ENCODE assay signal across 9 cellular contexts in the genomic region with DNA sequence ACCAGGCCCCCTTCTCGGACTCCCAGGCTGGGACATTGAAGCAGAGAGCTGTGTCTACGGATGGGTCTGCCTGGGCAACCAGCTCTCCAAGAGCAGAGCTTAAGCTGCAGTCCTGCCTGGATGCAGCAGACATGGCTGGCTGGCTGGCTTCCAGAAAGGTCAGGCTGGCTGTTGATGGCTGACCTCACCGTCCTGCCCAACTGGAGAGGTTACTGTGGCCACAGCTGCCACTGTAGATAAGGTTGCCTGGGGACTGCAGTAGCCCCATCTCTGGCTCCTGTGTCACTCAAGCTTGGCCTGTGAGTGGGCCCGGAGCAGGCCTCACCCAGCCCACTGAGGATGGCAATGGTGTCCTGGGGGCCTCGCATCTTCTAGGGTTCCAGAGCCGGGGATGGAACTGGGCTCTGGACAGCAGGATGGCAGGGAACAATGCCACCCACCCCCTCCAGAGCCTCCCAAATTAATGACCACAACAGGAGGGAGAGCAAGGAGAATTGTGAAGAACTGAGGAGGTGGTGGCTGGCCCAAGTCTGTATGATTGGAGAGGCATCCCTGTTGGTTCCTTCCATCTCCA. TPM values are rescaled to one million over a fixed set of nuclear protein-coding genes. Genes with fewer than 3 reads are reported as not detected.
A peak's percentile ranks its signal among the peaks of the same experiment; 100 is the strongest.
DNase-seq lines count a peak whose midpoint lies in the region; ATAC-seq, FAIRE-seq and TF ChIP-seq lines count a peak whose summit lies in the region.
"Had no signal": no experiment of that assay in that cellular context is flagged by ENCODE, and none has a peak within 500 bp of the region (broad histone marks: within the 10 kb centered on the region; RNA-seq: fewer than 3 reads in every experiment).

No MANE protein-coding gene starts in this region.

- peaks cover 30% of the 10 kb centered on the region for H3K4me1 Mint-ChIP-seq in activated CD8-positive, alpha-beta memory T cell treated with anti-CD3 and anti-CD28 coated beads, Interleukin-2, amount 10 ng/mL, durations not matched to agents 7 days and 5 days

- no peaks in the 10 kb centered on the region for H3K27me3 Mint-ChIP-seq in activated CD8-positive, alpha-beta memory T cell treated with anti-CD3 and anti-CD28 coated beads, Interleukin-2, amount 10 ng/mL, durations not matched to agents 7 days and 5 days

- no peak overlapping the region for H3K27ac Mint-ChIP-seq in activated CD8-positive, alpha-beta memory T cell treated with anti-CD3 and anti-CD28 coated beads, Interleukin-2, amount 10 ng/mL, durations not matched to agents 7 days and 5 days

- FAIRE-seq in frontal cortex (lab: Jason Lieb, UNC): no peak

- peaks cover 21% of the 10 kb centered on the region for H3K4me1 ChIP-seq in left ventricle myocardium inferior

- intact Hi-C loops in left ventricle myocardium inferior (cut with micrococcal nuclease): no loop called here

- CTCF ChIA-PET in activated CD8-positive, alpha-beta memory T cell treated with anti-CD3 and anti-CD28 coated beads, Interleukin-2, amount 10 ng/mL, durations not matched to agents 7 days and 5 days (lab: Charles Lee): interaction anchor here (0.8 to 0.9 kb wide), 2 partner anchors 9 to 23 kb away, joined by 3 read pairs; no protein-coding TSS in a partner anchor

- no peaks in the 10 kb centered on the region for H3K9me3 Mint-ChIP-seq in activated CD8-positive, alpha-beta memory T cell treated with anti-CD3 and anti-CD28 coated beads, Interleukin-2, amount 10 ng/mL, durations not matched to agents 7 days and 5 days (ENCODE audit: low read depth)

- peaks cover 1% of the 10 kb centered on the region for H3K36me3 Mint-ChIP-seq in activated CD8-positive, alpha-beta memory T cell treated with anti-CD3 and anti-CD28 coated beads, Interleukin-2, amount 10 ng/mL, durations not matched to agents 7 days and 5 days

- ATAC-seq in activated CD8-positive, alpha-beta memory T cell treated with anti-CD3 and anti-CD28 coated beads, Interleukin-2, amount 10 ng/mL, durations not matched to agents 7 days and 5 days: no peak

- DNase-seq in CMK (ENCODE audit: low read depth) (peak; percentile 95), UCSD-AML1 (lab: John Stamatoyannopoulos, UW; ENCODE audit: unreplicated experiment) (peak; percentile 70), left ventricle myocardium inferior (peak; percentile 77), pulmonary artery endothelial cell (ENCODE audit: low read depth, low spot score) (peak; percentile 84), KG1 (lab: John Stamatoyannopoulos, UW) (no peak), frontal cortex (ENCODE audit: low spot score in 2 of 2) (no peak)
- DNase-seq in stimulated activated CD4-positive, alpha-beta T cell treated with anti-CD3 and anti-CD28 coated beads, Interleukin-2, amount 100 ng/mL, for 48 hours: no peak
- DNase-seq in activated CD8-positive, alpha-beta memory T cell treated with anti-CD3 and anti-CD28 coated beads, Interleukin-2, amount 10 ng/mL, durations not matched to agents 7 days and 5 days: no peak
- DNase-seq: NCI-H526 treated with DMSO at 0.1 percent for 48 hours had no signal

- no peak overlapping the region for H3K4me3 ChIP-seq in left ventricle myocardium inferior

- no peaks in the 10 kb centered on the region for H3K27me3 ChIP-seq in left ventricle myocardium inferior (ENCODE audit: low read depth)

- TF ChIP-seq CTCF in left ventricle myocardium inferior (IDR thresholded peaks at IDR 0.05; ENCODE audit: borderline replicate concordance): no peak

- H3K9me3 ChIP-seq in left ventricle myocardium inferior (replicated peaks): no peaks in the 10 kb centered on the region

- no peak overlapping the region for H3K4me3 Mint-ChIP-seq in activated CD8-positive, alpha-beta memory T cell treated with anti-CD3 and anti-CD28 coated beads, Interleukin-2, amount 10 ng/mL, durations not matched to agents 7 days and 5 days

- no peaks in the 10 kb centered on the region for H3K36me3 ChIP-seq in left ventricle myocardium inferior

- peak overlapping the region; percentile 96 for H3K27ac ChIP-seq in left ventricle myocardium inferior (replicated peaks)

RNA-seq across cellular contexts. Expression of a gene that starts 37.0 kb away (rescaled TPM):
- total RNA-seq in left ventricle myocardium inferior (50.2 TPM), pulmonary artery endothelial cell (36.3 and 66.0 TPM in 2 replicates), frontal cortex (20.0 TPM)
- total RNA-seq in activated CD8-positive, alpha-beta memory T cell treated with anti-CD3 and anti-CD28 coated beads, Interleukin-2, amount 10 ng/mL, durations not matched to agents 7 days and 5 days: 10 to 100 TPM; 56.2 to 75.7 TPM

Comparison
In these comparisons a context has a peak if more than half of its experiments do, and no peak if none do; other contexts are left out.
1. DNase-seq: peak in CMK (single experiment), UCSD-AML1 (single experiment), left ventricle myocardium inferior (single experiment) and pulmonary artery endothelial cell (single experiment); none in stimulated activated CD4-positive, alpha-beta T cell treated with anti-CD3 and anti-CD28 coated beads, Interleukin-2, amount 100 ng/mL, for 48 hours (0 of 2), KG1 (single experiment), frontal cortex (0 of 2) and activated CD8-positive, alpha-beta memory T cell treated with anti-CD3 and anti-CD28 coated beads, Interleukin-2, amount 10 ng/mL, durations not matched to agents 7 days and 5 days (single experiment).